ENCODE assay signal across 19 cellular contexts in the genomic region with DNA sequence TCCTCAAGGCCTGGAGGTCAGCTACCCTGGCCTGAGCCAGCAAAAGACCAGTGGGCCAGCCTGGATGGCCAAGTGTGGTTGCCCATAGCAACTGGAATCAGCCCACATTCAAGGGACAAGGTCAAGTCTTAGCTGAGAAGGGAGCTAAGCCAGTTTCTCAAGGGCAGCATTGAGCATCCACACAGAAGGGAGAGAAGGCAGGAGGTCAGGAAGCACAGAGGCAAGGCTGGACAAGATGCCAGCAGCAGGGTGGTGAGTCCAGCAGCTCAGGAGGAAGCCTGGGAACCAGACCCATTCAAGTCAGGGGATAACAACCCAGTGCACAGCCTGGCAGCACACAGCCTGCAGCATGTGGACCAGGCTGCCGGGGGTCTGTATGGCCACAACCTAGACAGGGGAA.
"Had no signal": no experiment of that assay in that cellular context is flagged by ENCODE, and none has a peak within 500 bp of the region (broad histone marks: within the 10 kb centered on the region; RNA-seq: fewer than 3 reads in every experiment).

No MANE protein-coding gene starts in this region.

- H3K27me3 ChIP-seq: pancreas had no signal

- H3K27ac ChIP-seq: pancreas, SK-N-MC had no signal

- H3K4me1 ChIP-seq: pancreas had no signal

- DNase-seq: activated CD4-positive, alpha-beta memory T cell treated with anti-CD3 and anti-CD28 coated beads for 36 hours; activated CD4-positive, alpha-beta T cell treated with anti-CD3 and anti-CD28 coated beads for 1 hour; activated CD8-positive, alpha-beta memory T cell treated with anti-CD3 and anti-CD28 coated beads, Interleukin-2, amount 10 ng/mL, durations not matched to agents 7 days and 5 days; activated naive CD4-positive, alpha-beta T cell treated with anti-CD3 and anti-CD28 coated beads, Interleukin-2, amount 10 ng/mL, durations not matched to agents 7 days and 5 days; activated T-cell treated with anti-CD3 and anti-CD28 coated beads, Interleukin-2, amount 50 U/mL, for 1 hour; effector CD8-positive, alpha-beta T cell; foreskin fibroblast; glutamatergic neuron; kidney glomerular epithelial cell; left ventricle myocardium superior; pancreas; retina; stimulated activated CD4-positive, alpha-beta T cell treated with anti-CD3 and anti-CD28 coated beads, Interleukin-4, amount 100 ng/mL, for 24 hours; stimulated activated naive CD4-positive, alpha-beta T cell; T-cell; T1000 had no signal

- FAIRE-seq: endothelial cell of umbilical vein, pancreas had no signal

- H3K9me3 ChIP-seq: pancreas had no signal

- ATAC-seq: activated CD8-positive, alpha-beta memory T cell treated with anti-CD3 and anti-CD28 coated beads, Interleukin-2, amount 10 ng/mL, durations not matched to agents 7 days and 5 days; left ventricle myocardium superior; pancreas; T-cell had no signal

- H3K4me3 ChIP-seq: pancreas, SK-N-MC, skin epidermis had no signal

- H3K36me3 ChIP-seq: pancreas had no signal
